ENCODE assay signal across 16 cellular contexts in genomic region chr14:68657300-68658028, GRCh38.
DNase-seq lines count a peak whose midpoint lies in the region; FAIRE-seq and TF ChIP-seq lines count a peak whose summit lies in the region.
"Had no signal": no experiment of that assay in that cellular context is flagged by ENCODE, and none has a peak within 500 bp of the region (broad histone marks: within the 10 kb centered on the region; RNA-seq: fewer than 3 reads in every experiment).

No MANE protein-coding gene starts in this region.

- H4K8ac ChIP-seq in H9 (replicated peaks; ENCODE audit: insufficient read length, low read depth, low read length) (no peak overlapping the region), H1 (ENCODE audit: extremely low read depth, insufficient read depth, low read length) (no peak overlapping the region)

- H3K9ac ChIP-seq in H9 (ENCODE audit: extremely low read depth, insufficient read length, low read length) (no peak overlapping the region), H1 (replicated peaks in 1 of 4; ENCODE audit: extremely low read depth in 1 of 4, low read depth in 3 of 4, low read length in 3 of 4) (no peak overlapping the region), neural progenitor cell (no peak overlapping the region)

- H3K27me3 Mint-ChIP-seq in H9 (ENCODE audit: low read depth): peaks cover 9% of the 10 kb centered on the region
- peaks cover 9% of the 10 kb centered on the region for H3K27me3 Mint-ChIP-seq in neural progenitor cell (ENCODE audit: insufficient read depth, low read depth)

- WGBS in H9 (ENCODE audit: extremely low coverage, insufficient read length, low lambda C conversion rate): no CpG with 5 or more reads among the region's 4 CpGs
- 91% methylated on average over 4 of the region's 4 CpGs; no CpG with 5 or more reads in 1 of the 2 experiments for WGBS in H1 (ENCODE audit: extremely low coverage in 1 of 2, insufficient coverage in 1 of 2, insufficient read length in 1 of 2, insufficient replicate concordance in 2 of 2, low coverage in 1 of 2, low lambda C conversion rate in 2 of 2, missing lambda C conversion rate in 1 of 2), 2 experiments

- H2BK15ac ChIP-seq in H9 (ENCODE audit: low read depth, low read length) (no peak overlapping the region), H1 (ENCODE audit: low read length) (peak overlapping the region; percentile 67)

- H3K4me1 ChIP-seq in H9 (ENCODE audit: insufficient read depth, low read length) (no peaks in the 10 kb centered on the region; the same call in 1 of the 2 replicates), H1 (replicated peaks in 1 of 4; ENCODE audit: control insufficient read depth in 3 of 4, insufficient read depth in 4 of 4, low read length in 3 of 4) (peaks cover 0 to 2% (median 0%) of the 10 kb centered on the region in 4 experiments; a peak in 1 of 7 replicates), neural progenitor cell (peaks cover 22% of the 10 kb centered on the region)

- TF ChIP-seq POLR2A in H1 (IDR thresholded peaks at IDR 0.05; ENCODE audit: control extremely low read depth in 1 of 2, low read depth in 2 of 2, low read length in 2 of 2): no peak

- H3K4ac ChIP-seq in H9 (ENCODE audit: low read depth, low read length) (no peak overlapping the region), H1 (replicated peaks; ENCODE audit: insufficient read length, low read depth, low read length) (no peak overlapping the region)

- H3K56ac ChIP-seq in H9 (ENCODE audit: insufficient read length, low read depth, low read length): no peak overlapping the region
- H3K56ac ChIP-seq in H1 (replicated peaks; ENCODE audit: insufficient read length, low read depth, low read length): no peak overlapping the region

- H3K23ac ChIP-seq in H9 (ENCODE audit: insufficient read length, low read depth, low read length): no peak overlapping the region
- H3K23ac ChIP-seq in H1 (ENCODE audit: insufficient read length): no peak overlapping the region

- no peak overlapping the region for H3K18ac ChIP-seq in H9 (ENCODE audit: insufficient read length, low read depth, low read length)
- no peak overlapping the region for H3K18ac ChIP-seq in H1 (ENCODE audit: extremely low read depth, low read length)

- H2AFZ ChIP-seq in H9 (ENCODE audit: low read length) (no peak overlapping the region), H1 (ENCODE audit: low read length) (no peak overlapping the region), neural progenitor cell (replicated peaks) (no peak overlapping the region)

- TF ChIP-seq EP300 in H1 (IDR thresholded peaks at IDR 0.05; ENCODE audit: borderline replicate concordance in 1 of 2, low read depth in 2 of 2, low read length in 2 of 2): no peak

- H3K4me1 Mint-ChIP-seq in H9 (peaks cover 17 to 21% of the 10 kb centered on the region in 2 experiments), neural progenitor cell (peaks cover 71% of the 10 kb centered on the region)

- POLR2A ChIA-PET in H1 (lab: Charles Lee; ENCODE audit: partially characterized antibody): no interaction called here

- H3K27me3 ChIP-seq in H9 (ENCODE audit: insufficient read depth, low read length): no peaks in the 10 kb centered on the region
- H3K27me3 ChIP-seq in H1 (replicated peaks in 1 of 4; ENCODE audit: control insufficient read depth in 3 of 4, extremely low read depth in 1 of 4, insufficient read depth in 3 of 4, low read length in 3 of 4): no peaks in the 10 kb centered on the region; a peak in 1 of 7 replicates
- H3K27me3 ChIP-seq in neural progenitor cell: no peaks in the 10 kb centered on the region

- no peak overlapping the region for H3K4me2 ChIP-seq in H9 (ENCODE audit: insufficient read depth, insufficient read length, low read length)
- no peak overlapping the region for H3K4me2 ChIP-seq in H1 (ENCODE audit: insufficient read depth in 1 of 2, low read depth in 2 of 2, low read length in 2 of 2)
- H3K4me2 ChIP-seq in neural progenitor cell: no peak overlapping the region

- H3K9me3 ChIP-seq in H9 (ENCODE audit: control insufficient read depth, low read depth, low read length) (no peaks in the 10 kb centered on the region), H1 (ENCODE audit: insufficient read depth in 2 of 2, low read depth in 1 of 2, low read length in 1 of 2) (no peaks in the 10 kb centered on the region), neural progenitor cell (ENCODE audit: low read depth) (no peaks in the 10 kb centered on the region)

- TF ChIP-seq CTCF in H9 (conservative IDR thresholded peaks at IDR 0.05): no peak
- no peak for TF ChIP-seq CTCF in H1 (IDR thresholded peaks at IDR 0.05; ENCODE audit: control extremely low read depth in 1 of 3, insufficient read depth in 1 of 3, low read depth in 1 of 3, low read length in 3 of 3)
- no peak for TF ChIP-seq CTCF in neural progenitor cell (IDR thresholded peaks at IDR 0.05)

- no peak for TF ChIP-seq RAD21 in H1 (IDR thresholded peaks at IDR 0.05 in 1 of 2, conservative IDR thresholded peaks at IDR 0.05 in 1 of 2; ENCODE audit: low read depth in 2 of 2, low read length in 2 of 2)

- no peak for FAIRE-seq in H1 (lab: Jason Lieb, UNC)
- peak; percentile 58 for FAIRE-seq in urothelium cell line (lab: Jason Lieb, UNC)
- FAIRE-seq: D721Med had no signal

- H2AK5ac ChIP-seq in H9 (ENCODE audit: insufficient read length, low read length) (no peak overlapping the region), H1 (ENCODE audit: low read depth, low read length) (no peak overlapping the region; the same call in 1 of the 2 replicates)

- peaks cover 4% of the 10 kb centered on the region for H3F3A ChIP-seq in neural progenitor cell (ENCODE audit: low read depth)

- H3K36me3 Mint-ChIP-seq in H9 (ENCODE audit: insufficient read depth in 1 of 3, low read depth in 3 of 3): no peaks in the 10 kb centered on the region
- peaks cover 3% of the 10 kb centered on the region for H3K36me3 Mint-ChIP-seq in neural progenitor cell

- no peak overlapping the region for H3K4me3 Mint-ChIP-seq in H9
- peak overlapping the region; percentile 13 for H3K4me3 Mint-ChIP-seq in neural progenitor cell
- H3K4me3 Mint-ChIP-seq: CD8-positive, alpha-beta memory T cell had no signal

- H2BK5ac ChIP-seq in H9 (ENCODE audit: insufficient read length, low read length): no peak overlapping the region
- no peak overlapping the region for H2BK5ac ChIP-seq in H1 (ENCODE audit: low read depth, low read length)

- DNase-seq in H9 (peak; percentile 8), H1 (ENCODE audit: low read depth in 1 of 2, low spot score in 2 of 2) (peak in 1 of 2 experiments; percentile 29), neural progenitor cell (ENCODE audit: low spot score) (no peak), urothelium cell line (ENCODE audit: low spot score) (no peak), HuH-7.5 (ENCODE audit: low spot score) (no peak), SIG-M5 (lab: John Stamatoyannopoulos, UW) (no peak), NCI-H748 (lab: John Stamatoyannopoulos, UW; ENCODE audit: unreplicated experiment) (no peak)
- DNase-seq: CD8-positive, alpha-beta memory T cell; DMS79; KBM-7; MV-4-11; NCI-H1417; NCI-H187 treated with DMSO at 0.1 percent for 48 hours; NCI-H345; NCI-H526 treated with DMSO at 0.1 percent for 48 hours had no signal

- H3K36me3 ChIP-seq in H1 (ENCODE audit: control insufficient read depth in 2 of 4, insufficient read depth in 4 of 4, low read length in 3 of 4): no peaks in the 10 kb centered on the region
- H3K36me3 ChIP-seq in neural progenitor cell: no peaks in the 10 kb centered on the region

- H3T11ph ChIP-seq in H9 (ENCODE audit: low read length): no peak overlapping the region

- H2BK120ac ChIP-seq in H9 (ENCODE audit: low read depth, low read length, poor library complexity, severe bottlenecking) (no peak overlapping the region), H1 (replicated peaks; ENCODE audit: low read depth, low read length) (no peak overlapping the region)

- H3K79me2 ChIP-seq in H9 (ENCODE audit: insufficient read depth, low read length) (no peaks in the 10 kb centered on the region), H1 (ENCODE audit: control insufficient read depth in 1 of 2, insufficient read depth in 2 of 2, low read length in 2 of 2) (no peaks in the 10 kb centered on the region), neural progenitor cell (ENCODE audit: low read depth) (no peaks in the 10 kb centered on the region)

- H3K14ac ChIP-seq in H9 (ENCODE audit: insufficient read depth, low read length): no peak overlapping the region
- no peak overlapping the region for H3K14ac ChIP-seq in H1 (ENCODE audit: insufficient read length)

- H3K27ac Mint-ChIP-seq in H9 (no peak overlapping the region; a peak in 1 of 7 replicates), neural progenitor cell (peak overlapping the region; percentile 33)

- H4K91ac ChIP-seq in H9 (ENCODE audit: insufficient read length, low read depth, low read length): no peak overlapping the region
- H4K91ac ChIP-seq in H1 (replicated peaks; ENCODE audit: insufficient read length, low read length): no peak overlapping the region

- H3K4me3 ChIP-seq in H1 (ENCODE audit: extremely low read depth in 1 of 4, insufficient read depth in 2 of 4, low read depth in 3 of 4, low read length in 4 of 4) (no peak overlapping the region), neural progenitor cell (no peak overlapping the region)

- H2BK20ac ChIP-seq in H9 (ENCODE audit: low read depth, low read length, poor library complexity, severe bottlenecking) (no peak overlapping the region), H1 (ENCODE audit: low read length) (no peak overlapping the region)

- H4K20me1 ChIP-seq in H9 (ENCODE audit: control insufficient read depth, insufficient read depth, insufficient read length): no peaks in the 10 kb centered on the region
- no peaks in the 10 kb centered on the region for H4K20me1 ChIP-seq in H1 (replicated peaks in 1 of 2; ENCODE audit: control insufficient read depth in 1 of 2, insufficient read depth in 2 of 2, low read length in 2 of 2)
- no peaks in the 10 kb centered on the region for H4K20me1 ChIP-seq in neural progenitor cell (ENCODE audit: low read depth)

- H4K5ac ChIP-seq in H9 (ENCODE audit: insufficient read length, low read depth, low read length) (no peak overlapping the region), H1 (ENCODE audit: insufficient read length, low read depth, low read length) (no peak overlapping the region)

- H3K79me1 ChIP-seq in H9 (ENCODE audit: insufficient read depth, low read depth, low read length, poor library complexity, severe bottlenecking): no peaks in the 10 kb centered on the region
- no peaks in the 10 kb centered on the region for H3K79me1 ChIP-seq in H1 (ENCODE audit: low read depth, low read length)

- H3K27ac ChIP-seq in H9 (ENCODE audit: insufficient read length, low read depth, low read length) (no peak overlapping the region), H1 (ENCODE audit: low read depth, low read length) (no peak overlapping the region), neural progenitor cell (no peak overlapping the region)

- no peaks in the 10 kb centered on the region for H3K23me2 ChIP-seq in H9 (ENCODE audit: insufficient read length, low read depth, low read length, poor library complexity, severe bottlenecking)
- H3K23me2 ChIP-seq in H1 (ENCODE audit: low read depth, low read length): no peaks in the 10 kb centered on the region

- H2BK12ac ChIP-seq in H9 (ENCODE audit: insufficient read length, low read depth, low read length): no peak overlapping the region
- no peak overlapping the region; the same call in 1 of the 2 replicates for H2BK12ac ChIP-seq in H1 (ENCODE audit: low read depth, low read length)

- CTCF ChIA-PET in H1 (lab: Charles Lee; ENCODE audit: partially characterized antibody): interaction anchor here (0.6 to 3.3 kb wide), 12 partner anchors 9 to 713 kb away, joined by 3 to 11 read pairs (median 3); no protein-coding TSS in a partner anchor

- H3K9me3 Mint-ChIP-seq in H9 (no peaks in the 10 kb centered on the region), neural progenitor cell (peaks cover 6% of the 10 kb centered on the region)
- H3K9me3 Mint-ChIP-seq: CD8-positive, alpha-beta memory T cell had no signal
